Comparison of ENCODE assay signal across 8 cellular contexts in the genomic region with DNA sequence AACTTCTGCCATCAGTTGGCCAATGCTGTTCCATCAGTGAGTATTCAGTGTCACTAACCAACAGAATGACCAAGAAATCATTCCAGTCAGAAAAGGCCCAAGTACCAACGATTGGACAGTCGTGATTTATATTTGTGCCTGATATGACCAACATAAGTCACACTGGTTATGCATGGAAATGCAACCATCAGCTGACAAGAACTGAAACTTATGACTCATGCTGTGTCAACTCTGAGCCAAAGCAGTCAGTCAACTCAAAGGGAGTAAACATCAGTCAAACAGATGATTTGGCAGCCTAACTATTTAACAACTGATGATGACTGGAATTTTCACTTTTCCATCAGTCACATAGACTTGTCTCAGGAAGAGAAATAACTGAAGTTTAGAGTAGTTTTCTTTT.
A peak's percentile ranks its signal among the peaks of the same experiment; 100 is the strongest.
DNase-seq lines count a peak whose midpoint lies in the region; ATAC-seq and TF ChIP-seq lines count a peak whose summit lies in the region.

No MANE protein-coding gene starts in this region.

- WGBS in upper lobe of left lung, 2 donors: 57 to 63% methylated on average over 2 of the region's 2 CpGs

- ATAC-seq in GM21390 (IDR thresholded peaks at IDR 0.05; ENCODE audit: unreplicated experiment) (peak; percentile 95), upper lobe of left lung (ENCODE audit: low FRiP score in 2 of 2) (peak; percentile 51 to 73)

- no peak overlapping the region for H3K27ac Mint-ChIP-seq in HFFc6

- no peak for TF ChIP-seq EP300 in upper lobe of left lung (IDR thresholded peaks at IDR 0.05)

- H3K27me3 Mint-ChIP-seq in HFFc6 (ENCODE audit: insufficient read depth): peaks cover 11% of the 10 kb centered on the region

- H3K9me3 Mint-ChIP-seq in HFFc6: no peaks in the 10 kb centered on the region

- no peak overlapping the region for H3K4me3 Mint-ChIP-seq in HFFc6

- H3K27ac ChIP-seq in upper lobe of left lung: no peak overlapping the region
- no peak overlapping the region for H3K27ac ChIP-seq in tibial artery

- no peaks in the 10 kb centered on the region for H3K4me1 ChIP-seq in upper lobe of left lung
- no peaks in the 10 kb centered on the region for H3K4me1 ChIP-seq in tibial artery

- no peaks in the 10 kb centered on the region for H3K36me3 ChIP-seq in upper lobe of left lung
- H3K36me3 ChIP-seq in tibial artery: no peaks in the 10 kb centered on the region

- DNase-seq in GM13976 (ENCODE audit: low spot score) (peak; percentile 36), HPDE6-E6E7 (ENCODE audit: extremely low spot score) (peak; percentile 64), dermis microvascular lymphatic vessel endothelial cell (ENCODE audit: low read depth in 2 of 2) (peak; percentile 29 to 78), upper lobe of left lung (peak in 1 of 2 donors; percentile 40), NCI-H1694 (lab: John Stamatoyannopoulos, UW) (no peak), tibial artery (no peak), HFFc6 (no peak)

- no peaks in the 10 kb centered on the region for H3K36me3 Mint-ChIP-seq in HFFc6 (ENCODE audit: low read depth)

- intact Hi-C loops in tibial artery (cut with DNase I; ENCODE audit: low total_unique reads): no loop called here

- TF ChIP-seq CTCF in GM13976 (IDR thresholded peaks at IDR 0.05; ENCODE audit: borderline replicate concordance, control extremely low read depth, extremely low read depth, insufficient read depth, missing control alignments): no peak
- TF ChIP-seq CTCF in upper lobe of left lung (IDR thresholded peaks at IDR 0.05): no peak
- no peak for TF ChIP-seq CTCF in tibial artery (IDR thresholded peaks at IDR 0.05)
- no peak for TF ChIP-seq CTCF in HFFc6 (IDR thresholded peaks at IDR 0.05)

- H3K9me3 ChIP-seq in upper lobe of left lung: no peaks in the 10 kb centered on the region
- H3K9me3 ChIP-seq in tibial artery: no peaks in the 10 kb centered on the region

- no peak overlapping the region for H3K4me3 ChIP-seq in upper lobe of left lung
- no peak overlapping the region for H3K4me3 ChIP-seq in tibial artery

- H3K27me3 ChIP-seq in upper lobe of left lung (no peaks in the 10 kb centered on the region), tibial artery (no peaks in the 10 kb centered on the region)

- TF ChIP-seq POLR2A in upper lobe of left lung (IDR thresholded peaks at IDR 0.05): no peak

- in situ Hi-C loops in GM13976 (cut with MboI; ENCODE audit: low sequenced_read_pairs, unreplicated experiment): no loop called here

- H3K4me1 Mint-ChIP-seq in HFFc6 (ENCODE audit: low read depth): no peaks in the 10 kb centered on the region

Comparison
In these comparisons a context has a peak if more than half of its experiments do, and no peak if none do; other contexts are left out.
1. DNase-seq: peak in GM13976 (single experiment), HPDE6-E6E7 (single experiment) and dermis microvascular lymphatic vessel endothelial cell (2 of 2); none in NCI-H1694 (single experiment), tibial artery (0 of 2) and HFFc6 (single experiment).